Comparison of ENCODE assay signal across 31 cellular contexts in genomic region chr14:33685026-33685425, GRCh38.
"Had no signal": no experiment of that assay in that cellular context is flagged by ENCODE, and none has a peak within 500 bp of the region (broad histone marks: within the 10 kb centered on the region; RNA-seq: fewer than 3 reads in every experiment).

No MANE protein-coding gene starts in this region.

- H3K9ac ChIP-seq: neural progenitor cell, parathyroid adenoma had no signal

- H3K27ac ChIP-seq: neural progenitor cell, ovary, parathyroid adenoma, psoas muscle, skin epidermis, spleen, thoracic aorta, thyroid gland, tibial nerve, upper lobe of left lung, uterus had no signal

- H3K4me3 ChIP-seq: neural progenitor cell, ovary, psoas muscle, skin epidermis, smooth muscle cell, spleen, thoracic aorta, thyroid gland, tibial nerve, upper lobe of left lung, uterus had no signal

- H3K79me2 ChIP-seq: parathyroid adenoma had no signal

- H3K4me1 ChIP-seq: parathyroid adenoma, spleen, thyroid gland, upper lobe of left lung, uterus had no signal

- H3K9me3 ChIP-seq: ovary, psoas muscle, spleen, thoracic aorta, thyroid gland, tibial nerve, upper lobe of left lung, uterus had no signal

- H3K36me3 Mint-ChIP-seq: naive B cell; naive thymus-derived CD8-positive, alpha-beta T cell; natural killer cell treated with Interleukin-12 subunit alpha and Interleukin-12 subunit beta and Interleukin-15 and Interleukin-18, amount 100 ng/mL, for 72 hours; stimulated activated memory B cell treated with anti-CD40 and anti-IgM and Interleukin-4, amounts not matched to agents 10 μg/mL and 1 μg/mL and 100 μg/mL, for 72 hours had no signal

- H3K36me3 ChIP-seq: neural progenitor cell, ovary, spleen, thoracic aorta, thyroid gland, tibial nerve, upper lobe of left lung, uterus had no signal

- ATAC-seq: naive thymus-derived CD8-positive, alpha-beta T cell; natural killer cell treated with Interleukin-12 subunit alpha and Interleukin-12 subunit beta and Interleukin-15 and Interleukin-18, amount 100 ng/mL, for 72 hours; psoas muscle; right cardiac atrium; sciatic nerve; stimulated activated memory B cell treated with anti-CD40 and anti-IgM and Interleukin-4, amounts not matched to agents 10 μg/mL and 1 μg/mL and 100 μg/mL, for 72 hours; stimulated activated naive CD8-positive, alpha-beta T cell treated with anti-CD3 and anti-CD28 coated beads, Interleukin-15, amount 100 ng/mL, for 72 hours; stimulated activated naive CD8-positive, alpha-beta T cell treated with anti-CD3 and anti-CD28 coated beads, Interleukin-15, Interleukin-2, amounts not matched to agents 100 U/mL and 50 U/mL, for 24 hours had no signal

- H3K4me2 ChIP-seq: neural progenitor cell, smooth muscle cell had no signal

- H2AFZ ChIP-seq: neural progenitor cell, parathyroid adenoma had no signal

- H3K4me3 Mint-ChIP-seq: naive B cell; naive thymus-derived CD8-positive, alpha-beta T cell; natural killer cell treated with Interleukin-12 subunit alpha and Interleukin-12 subunit beta and Interleukin-15 and Interleukin-18, amount 100 ng/mL, for 72 hours; nephron progenitor cell; neural progenitor cell; stimulated activated memory B cell treated with anti-CD40 and anti-IgM and Interleukin-4, amounts not matched to agents 10 μg/mL and 1 μg/mL and 100 μg/mL, for 72 hours; stimulated activated naive CD8-positive, alpha-beta T cell treated with anti-CD3 and anti-CD28 coated beads, Interleukin-15, amount 100 ng/mL, for 72 hours had no signal

- H3K27me3 ChIP-seq: neural progenitor cell, ovary, spleen, thyroid gland, tibial nerve, upper lobe of left lung, uterus had no signal

- H3K4me1 Mint-ChIP-seq: naive B cell; naive thymus-derived CD8-positive, alpha-beta T cell; nephron progenitor cell; stimulated activated memory B cell treated with anti-CD40 and anti-IgM and Interleukin-4, amounts not matched to agents 10 μg/mL and 1 μg/mL and 100 μg/mL, for 72 hours; stimulated activated naive CD8-positive, alpha-beta T cell treated with anti-CD3 and anti-CD28 coated beads, Interleukin-15, amount 100 ng/mL, for 72 hours had no signal

- DNase-seq: naive B cell; naive thymus-derived CD8-positive, alpha-beta T cell; nephron progenitor cell; occipital lobe; ovary; posterior cingulate gyrus; psoas muscle; right cardiac atrium; spleen; stimulated activated CD4-positive, alpha-beta T cell treated with anti-CD3 and anti-CD28 coated beads, Interleukin-12 subunit alpha, Interleukin-12 subunit beta, amount 100 ng/mL, for 4 hours; stimulated activated CD4-positive, alpha-beta T cell treated with anti-CD3 and anti-CD28 coated beads, Interleukin-1b, Interleukin-23, amount 100 ng/mL, for 48 hours; stimulated activated CD4-positive, alpha-beta T cell treated with anti-CD3 and anti-CD28 coated beads, Interleukin-4, amount 100 ng/mL, for 1 hour; stimulated activated CD4-positive, alpha-beta T cell treated with anti-CD3 and anti-CD28 coated beads, Interleukin-4, amount 100 ng/mL, for 4 hours; stimulated activated CD8-positive, alpha-beta memory T cell treated with anti-CD3 and anti-CD28 coated beads, Interleukin-4, amount 100 ng/mL, for 48 hours; stimulated activated naive CD4-positive, alpha-beta T cell; stimulated activated naive CD8-positive, alpha-beta T cell treated with anti-CD3 and anti-CD28 coated beads, Interleukin-15, amount 100 ng/mL, for 72 hours; stimulated activated naive CD8-positive, alpha-beta T cell treated with anti-CD3 and anti-CD28 coated beads, Interleukin-15, Interleukin-2, amounts not matched to agents 100 U/mL and 50 U/mL, for 24 hours; thyroid gland; trophoblast cell; upper lobe of left lung had no signal

- H3K27ac Mint-ChIP-seq: naive thymus-derived CD8-positive, alpha-beta T cell; natural killer cell treated with Interleukin-12 subunit alpha and Interleukin-12 subunit beta and Interleukin-15 and Interleukin-18, amount 100 ng/mL, for 72 hours; nephron progenitor cell; neural progenitor cell; progenitor cell of endocrine pancreas; stimulated activated memory B cell treated with anti-CD40 and anti-IgM and Interleukin-4, amounts not matched to agents 10 μg/mL and 1 μg/mL and 100 μg/mL, for 72 hours; stimulated activated naive CD8-positive, alpha-beta T cell treated with anti-CD3 and anti-CD28 coated beads, Interleukin-15, amount 100 ng/mL, for 72 hours had no signal

- H3K9me3 Mint-ChIP-seq: naive B cell; natural killer cell treated with Interleukin-12 subunit alpha and Interleukin-12 subunit beta and Interleukin-15 and Interleukin-18, amount 100 ng/mL, for 72 hours; nephron progenitor cell; neural progenitor cell; stimulated activated memory B cell treated with anti-CD40 and anti-IgM and Interleukin-4, amounts not matched to agents 10 μg/mL and 1 μg/mL and 100 μg/mL, for 72 hours; stimulated activated naive CD8-positive, alpha-beta T cell treated with anti-CD3 and anti-CD28 coated beads, Interleukin-15, amount 100 ng/mL, for 72 hours had no signal

- H3K27me3 Mint-ChIP-seq: naive B cell; natural killer cell treated with Interleukin-12 subunit alpha and Interleukin-12 subunit beta and Interleukin-15 and Interleukin-18, amount 100 ng/mL, for 72 hours; progenitor cell of endocrine pancreas; stimulated activated memory B cell treated with anti-CD40 and anti-IgM and Interleukin-4, amounts not matched to agents 10 μg/mL and 1 μg/mL and 100 μg/mL, for 72 hours; stimulated activated naive CD8-positive, alpha-beta T cell treated with anti-CD3 and anti-CD28 coated beads, Interleukin-15, amount 100 ng/mL, for 72 hours had no signal
